Comparison of ENCODE assay signal across 1 cellular context in the genomic region with DNA sequence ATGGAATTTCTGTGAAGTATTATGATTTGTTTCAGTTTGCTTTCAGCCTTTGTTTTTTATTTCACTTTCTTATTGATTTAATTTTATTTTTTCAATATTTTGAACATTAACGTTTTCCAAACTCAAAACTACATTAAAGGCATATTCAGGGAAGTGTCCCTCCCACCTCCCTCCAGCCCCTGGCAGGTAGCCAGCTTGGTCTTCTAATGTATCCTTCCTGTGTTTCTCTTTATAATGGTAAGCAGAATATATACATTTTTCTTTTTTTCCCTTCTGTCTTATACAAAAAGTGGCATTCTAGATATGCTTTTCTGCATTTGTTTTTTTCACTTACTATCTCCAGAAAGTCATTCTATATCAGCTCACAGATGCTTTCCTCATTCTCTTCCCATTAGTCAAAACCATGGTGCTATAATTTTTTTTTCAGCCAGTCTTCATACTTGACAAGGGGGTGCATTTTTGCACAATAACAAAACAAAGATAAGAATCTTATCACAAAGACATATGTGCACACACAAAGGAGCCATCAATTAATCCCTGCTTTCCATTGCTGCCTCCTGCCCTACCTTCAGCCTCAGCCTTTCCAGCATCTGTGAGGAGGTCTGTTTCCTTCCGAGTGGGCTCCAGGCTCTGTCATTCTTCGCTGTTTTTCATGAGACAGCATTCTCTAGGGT.
TF ChIP-seq lines count a peak whose summit lies in the region.

No MANE protein-coding gene starts in this region.

TF ChIP-seq in GM23338, 12 proteins besides CTCF, POLR2A, EP300 and RAD21:
- TF ChIP-seq, protein P1, sequence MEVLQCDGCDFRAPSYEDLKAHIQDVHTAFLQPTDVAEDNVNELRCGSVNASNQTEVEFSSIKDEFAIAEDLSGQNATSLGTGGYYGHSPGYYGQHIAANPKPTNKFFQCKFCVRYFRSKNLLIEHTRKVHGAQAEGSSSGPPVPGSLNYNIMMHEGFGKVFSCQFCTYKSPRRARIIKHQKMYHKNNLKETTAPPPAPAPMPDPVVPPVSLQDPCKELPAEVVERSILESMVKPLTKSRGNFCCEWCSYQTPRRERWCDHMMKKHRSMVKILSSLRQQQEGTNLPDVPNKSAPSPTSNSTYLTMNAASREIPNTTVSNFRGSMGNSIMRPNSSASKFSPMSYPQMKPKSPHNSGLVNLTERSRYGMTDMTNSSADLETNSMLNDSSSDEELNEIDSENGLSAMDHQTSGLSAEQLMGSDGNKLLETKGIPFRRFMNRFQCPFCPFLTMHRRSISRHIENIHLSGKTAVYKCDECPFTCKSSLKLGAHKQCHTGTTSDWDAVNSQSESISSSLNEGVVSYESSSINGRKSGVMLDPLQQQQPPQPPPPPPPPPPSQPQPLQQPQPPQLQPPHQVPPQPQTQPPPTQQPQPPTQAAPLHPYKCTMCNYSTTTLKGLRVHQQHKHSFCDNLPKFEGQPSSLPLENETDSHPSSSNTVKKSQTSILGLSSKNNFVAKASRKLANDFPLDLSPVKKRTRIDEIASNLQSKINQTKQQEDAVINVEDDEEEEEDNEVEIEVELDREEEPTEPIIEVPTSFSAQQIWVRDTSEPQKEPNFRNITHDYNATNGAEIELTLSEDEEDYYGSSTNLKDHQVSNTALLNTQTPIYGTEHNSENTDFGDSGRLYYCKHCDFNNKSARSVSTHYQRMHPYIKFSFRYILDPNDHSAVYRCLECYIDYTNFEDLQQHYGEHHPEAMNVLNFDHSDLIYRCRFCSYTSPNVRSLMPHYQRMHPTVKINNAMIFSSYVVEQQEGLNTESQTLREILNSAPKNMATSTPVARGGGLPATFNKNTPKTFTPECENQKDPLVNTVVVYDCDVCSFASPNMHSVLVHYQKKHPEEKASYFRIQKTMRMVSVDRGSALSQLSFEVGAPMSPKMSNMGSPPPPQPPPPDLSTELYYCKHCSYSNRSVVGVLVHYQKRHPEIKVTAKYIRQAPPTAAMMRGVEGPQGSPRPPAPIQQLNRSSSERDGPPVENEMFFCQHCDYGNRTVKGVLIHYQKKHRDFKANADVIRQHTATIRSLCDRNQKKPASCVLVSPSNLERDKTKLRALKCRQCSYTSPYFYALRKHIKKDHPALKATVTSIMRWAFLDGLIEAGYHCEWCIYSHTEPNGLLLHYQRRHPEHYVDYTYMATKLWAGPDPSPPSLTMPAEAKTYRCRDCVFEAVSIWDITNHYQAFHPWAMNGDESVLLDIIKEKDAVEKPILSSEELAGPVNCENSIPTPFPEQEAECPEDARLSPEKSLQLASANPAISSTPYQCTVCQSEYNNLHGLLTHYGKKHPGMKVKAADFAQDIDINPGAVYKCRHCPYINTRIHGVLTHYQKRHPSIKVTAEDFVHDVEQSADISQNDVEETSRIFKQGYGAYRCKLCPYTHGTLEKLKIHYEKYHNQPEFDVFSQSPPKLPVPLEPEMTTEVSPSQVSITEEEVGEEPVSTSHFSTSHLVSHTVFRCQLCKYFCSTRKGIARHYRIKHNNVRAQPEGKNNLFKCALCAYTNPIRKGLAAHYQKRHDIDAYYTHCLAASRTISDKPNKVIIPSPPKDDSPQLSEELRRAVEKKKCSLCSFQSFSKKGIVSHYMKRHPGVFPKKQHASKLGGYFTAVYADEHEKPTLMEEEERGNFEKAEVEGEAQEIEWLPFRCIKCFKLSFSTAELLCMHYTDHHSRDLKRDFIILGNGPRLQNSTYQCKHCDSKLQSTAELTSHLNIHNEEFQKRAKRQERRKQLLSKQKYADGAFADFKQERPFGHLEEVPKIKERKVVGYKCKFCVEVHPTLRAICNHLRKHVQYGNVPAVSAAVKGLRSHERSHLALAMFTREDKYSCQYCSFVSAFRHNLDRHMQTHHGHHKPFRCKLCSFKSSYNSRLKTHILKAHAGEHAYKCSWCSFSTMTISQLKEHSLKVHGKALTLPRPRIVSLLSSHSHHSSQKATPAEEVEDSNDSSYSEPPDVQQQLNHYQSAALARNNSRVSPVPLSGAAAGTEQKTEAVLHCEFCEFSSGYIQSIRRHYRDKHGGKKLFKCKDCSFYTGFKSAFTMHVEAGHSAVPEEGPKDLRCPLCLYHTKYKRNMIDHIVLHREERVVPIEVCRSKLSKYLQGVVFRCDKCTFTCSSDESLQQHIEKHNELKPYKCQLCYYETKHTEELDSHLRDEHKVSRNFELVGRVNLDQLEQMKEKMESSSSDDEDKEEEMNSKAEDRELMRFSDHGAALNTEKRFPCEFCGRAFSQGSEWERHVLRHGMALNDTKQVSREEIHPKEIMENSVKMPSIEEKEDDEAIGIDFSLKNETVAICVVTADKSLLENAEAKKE (CRISPR knock-in tag; IDR thresholded peaks at IDR 0.05): no peak
- TF ChIP-seq POLR2AphosphoS5 (IDR thresholded peaks at IDR 0.05; ENCODE audit: low read depth): no peak
- TF ChIP-seq CREB1 (CRISPR knock-in tag; IDR thresholded peaks at IDR 0.05; ENCODE audit: low read depth): no peak
- TF ChIP-seq, protein P2, sequence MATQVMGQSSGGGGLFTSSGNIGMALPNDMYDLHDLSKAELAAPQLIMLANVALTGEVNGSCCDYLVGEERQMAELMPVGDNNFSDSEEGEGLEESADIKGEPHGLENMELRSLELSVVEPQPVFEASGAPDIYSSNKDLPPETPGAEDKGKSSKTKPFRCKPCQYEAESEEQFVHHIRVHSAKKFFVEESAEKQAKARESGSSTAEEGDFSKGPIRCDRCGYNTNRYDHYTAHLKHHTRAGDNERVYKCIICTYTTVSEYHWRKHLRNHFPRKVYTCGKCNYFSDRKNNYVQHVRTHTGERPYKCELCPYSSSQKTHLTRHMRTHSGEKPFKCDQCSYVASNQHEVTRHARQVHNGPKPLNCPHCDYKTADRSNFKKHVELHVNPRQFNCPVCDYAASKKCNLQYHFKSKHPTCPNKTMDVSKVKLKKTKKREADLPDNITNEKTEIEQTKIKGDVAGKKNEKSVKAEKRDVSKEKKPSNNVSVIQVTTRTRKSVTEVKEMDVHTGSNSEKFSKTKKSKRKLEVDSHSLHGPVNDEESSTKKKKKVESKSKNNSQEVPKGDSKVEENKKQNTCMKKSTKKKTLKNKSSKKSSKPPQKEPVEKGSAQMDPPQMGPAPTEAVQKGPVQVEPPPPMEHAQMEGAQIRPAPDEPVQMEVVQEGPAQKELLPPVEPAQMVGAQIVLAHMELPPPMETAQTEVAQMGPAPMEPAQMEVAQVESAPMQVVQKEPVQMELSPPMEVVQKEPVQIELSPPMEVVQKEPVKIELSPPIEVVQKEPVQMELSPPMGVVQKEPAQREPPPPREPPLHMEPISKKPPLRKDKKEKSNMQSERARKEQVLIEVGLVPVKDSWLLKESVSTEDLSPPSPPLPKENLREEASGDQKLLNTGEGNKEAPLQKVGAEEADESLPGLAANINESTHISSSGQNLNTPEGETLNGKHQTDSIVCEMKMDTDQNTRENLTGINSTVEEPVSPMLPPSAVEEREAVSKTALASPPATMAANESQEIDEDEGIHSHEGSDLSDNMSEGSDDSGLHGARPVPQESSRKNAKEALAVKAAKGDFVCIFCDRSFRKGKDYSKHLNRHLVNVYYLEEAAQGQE (IDR thresholded peaks at IDR 0.05; ENCODE audit: unreplicated experiment): no peak
- no peak for TF ChIP-seq EZH2phosphoT487 (IDR thresholded peaks at IDR 0.05; ENCODE audit: unreplicated experiment)
- TF ChIP-seq JUNB (IDR thresholded peaks at IDR 0.05; ENCODE audit: unreplicated experiment): no peak
- TF ChIP-seq EZH2 (IDR thresholded peaks at IDR 0.05; ENCODE audit: low read depth, unreplicated experiment): no peak
